In the genomic region with DNA sequence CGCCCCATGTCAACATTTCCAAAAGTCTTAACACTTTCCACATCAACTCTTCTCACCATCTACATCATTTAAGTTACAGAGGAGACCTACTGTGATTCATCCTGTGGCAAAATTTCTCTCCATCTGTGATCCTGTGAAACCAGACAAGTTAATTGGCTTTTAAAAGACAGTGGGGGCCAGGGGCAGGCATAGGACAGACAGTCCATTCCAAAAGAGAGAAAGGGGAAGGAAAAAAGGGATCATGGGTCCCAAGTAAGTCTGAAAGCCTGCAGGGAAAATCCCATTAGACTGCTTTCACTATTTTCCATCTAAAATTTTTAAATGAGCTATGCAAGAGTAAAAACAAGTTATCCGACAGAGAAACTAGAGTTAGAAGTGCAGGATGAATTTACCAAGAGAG, we compare ENCODE assay signal across 8 cellular contexts.
A peak's percentile ranks its signal among the peaks of the same experiment; 100 is the strongest.
DNase-seq lines count a peak whose midpoint lies in the region; ATAC-seq and TF ChIP-seq lines count a peak whose summit lies in the region.

No MANE protein-coding gene starts in this region.

- H3K9ac ChIP-seq in KMS-11 = no peak overlapping the region; the same call in 1 of the 2 replicates

- H3K4me1 Mint-ChIP-seq in mesothelial cell of epicardium = peaks cover 23% of the 10 kb centered on the region

- TF ChIP-seq CTCF in KMS-11 (conservative IDR thresholded peaks at IDR 0.05; ENCODE audit: low read depth, low read length) (no peak), astrocyte of the cerebellum (IDR thresholded peaks at IDR 0.05; ENCODE audit: low read depth, low read length, missing control alignments) (no peak), mesothelial cell of epicardium (IDR thresholded peaks at IDR 0.05; ENCODE audit: unreplicated experiment) (no peak)

- no peak for ATAC-seq in HG02678 (IDR thresholded peaks at IDR 0.05; ENCODE audit: unreplicated experiment)
- ATAC-seq in HG03378 (IDR thresholded peaks at IDR 0.05; ENCODE audit: unreplicated experiment) = no peak

- no peaks in the 10 kb centered on the region for H4K20me1 ChIP-seq in KMS-11 (ENCODE audit: insufficient read depth)

- H3K36me3 ChIP-seq in KMS-11 (ENCODE audit: insufficient read depth) = no peaks in the 10 kb centered on the region
- H3K36me3 ChIP-seq in H7 (replicated peaks; ENCODE audit: control insufficient read depth, insufficient read depth, low read length) = no peaks in the 10 kb centered on the region

- no peaks in the 10 kb centered on the region for H3K27me3 ChIP-seq in KMS-11 (ENCODE audit: insufficient read depth, low read depth)
- no peaks in the 10 kb centered on the region for H3K27me3 ChIP-seq in H7 (ENCODE audit: control insufficient read depth, insufficient read depth, low read length)

- H3K36me3 Mint-ChIP-seq in mesothelial cell of epicardium = no peaks in the 10 kb centered on the region

- H3K4me3 ChIP-seq in KMS-11 (IDR thresholded peaks at IDR 0.05; ENCODE audit: insufficient read depth, low read depth, low read length) (no peak overlapping the region), astrocyte of the cerebellum (ENCODE audit: low read depth, low read length) (peak overlapping the region; percentile 92), H7 (ENCODE audit: insufficient read depth, low read depth, low read length) (no peak overlapping the region)

- H3K4me3 Mint-ChIP-seq in mesothelial cell of epicardium = peak overlapping the region; percentile 92

- peak overlapping the region; percentile 39; the same call in 1 of the 2 replicates for H3K4me2 ChIP-seq in KMS-11

- H3K27ac Mint-ChIP-seq in mesothelial cell of epicardium = peak overlapping the region; percentile 88

- in situ Hi-C loops in astrocyte of the cerebellum (cut with HindIII; ENCODE audit: low sequenced_read_pairs) = no loop called here

- H3K27ac ChIP-seq in KMS-11 = no peak overlapping the region; the same call in 1 of the 2 replicates

- peak; percentile 1 for DNase-seq in GM04504 (ENCODE audit: low read depth)
- DNase-seq in astrocyte of the cerebellum (ENCODE audit: low read depth) = no peak
- no peak for DNase-seq in mesothelial cell of epicardium (ENCODE audit: low spot score in 2 of 2, unreplicated experiment in 2 of 2)
- DNase-seq in RPMI8226 = no peak
- no peak for DNase-seq in H7

- H3K4me1 ChIP-seq in KMS-11 (ENCODE audit: low read depth, poor library complexity, severe bottlenecking) = peaks cover 11% of the 10 kb centered on the region

- H3K27me3 Mint-ChIP-seq in mesothelial cell of epicardium (ENCODE audit: low read depth) = peaks cover 5% of the 10 kb centered on the region

- no peaks in the 10 kb centered on the region for H3K9me3 Mint-ChIP-seq in mesothelial cell of epicardium

- H2AFZ ChIP-seq in KMS-11 (ENCODE audit: low read depth) = peak overlapping the region; percentile 73

- no peaks in the 10 kb centered on the region for H3K79me2 ChIP-seq in KMS-11 (ENCODE audit: insufficient read depth, low read depth)
